ENCODE assay signal across 18 cellular contexts in genomic region chr11:64537876-64538275, GRCh38. TPM values are rescaled to one million over a fixed set of nuclear protein-coding genes. Genes with fewer than 3 reads are reported as not detected.
DNase-seq lines count a peak whose midpoint lies in the region; ATAC-seq, FAIRE-seq and TF ChIP-seq lines count a peak whose summit lies in the region.
"Had no signal": no experiment of that assay in that cellular context is flagged by ENCODE, and none has a peak within 500 bp of the region (broad histone marks: within the 10 kb centered on the region; RNA-seq: fewer than 3 reads in every experiment).

No MANE protein-coding gene starts in this region.

- TF ChIP-seq POLR2A in Peyer's patch (IDR thresholded peaks at IDR 0.05): no peak

- peaks cover 34 to 84% (median 66%) of the 10 kb centered on the region in 10 experiments for H3K4me1 ChIP-seq in BLaER1 treated with 17β-estradiol and CSF1 and Interleukin-3, amounts not matched to agents 10 nM and 100 nM
- H3K4me1 ChIP-seq in HEK293 (ENCODE audit: control insufficient read depth, insufficient read depth, low read length) (no peaks in the 10 kb centered on the region), Peyer's patch (no peaks in the 10 kb centered on the region), pancreas (no peaks in the 10 kb centered on the region)

- intact Hi-C loops in pancreas (cut with DNase I) (no loop called here), natural killer cell (cut with micrococcal nuclease) (no loop called here)

- POLR2A ChIA-PET in HEK293 (lab: Yijun Ruan, JAX): no interaction called here

- TF ChIP-seq CTCF in HEK293 (tag by site-specific recombination; IDR thresholded peaks at IDR 0.05) (no peak), Peyer's patch (IDR thresholded peaks at IDR 0.05) (no peak), pancreas (IDR thresholded peaks at IDR 0.05) (no peak), natural killer cell (IDR thresholded peaks at IDR 0.05) (no peak)

- H3K27me3 ChIP-seq in BLaER1 treated with 17β-estradiol and CSF1 and Interleukin-3, amounts not matched to agents 10 nM and 100 nM: peaks cover 0 to 35% (median under 1%) of the 10 kb centered on the region in 11 experiments; a peak in 10 of 22 replicates
- no peaks in the 10 kb centered on the region for H3K27me3 ChIP-seq in Peyer's patch
- no peaks in the 10 kb centered on the region for H3K27me3 ChIP-seq in pancreas

- peak overlapping the region in 7 of 11 experiments; percentile 1 to 47 (median 20); a peak in 7 of 22 replicates for H3K27ac ChIP-seq in BLaER1 treated with 17β-estradiol and CSF1 and Interleukin-3, amounts not matched to agents 10 nM and 100 nM
- no peak overlapping the region for H3K27ac ChIP-seq in HEK293 (ENCODE audit: extremely low read depth, low read depth, low read length)
- no peak overlapping the region for H3K27ac ChIP-seq in Peyer's patch
- H3K27ac ChIP-seq in pancreas: no peak overlapping the region

- peak overlapping the region in 7 of 11 experiments; percentile 20 to 61 (median 36); a peak in 8 of 22 replicates for H3K9ac ChIP-seq in BLaER1 treated with 17β-estradiol and CSF1 and Interleukin-3, amounts not matched to agents 10 nM and 100 nM

- no peaks in the 10 kb centered on the region for H3K36me3 ChIP-seq in BLaER1 treated with 17β-estradiol and CSF1 and Interleukin-3, amounts not matched to agents 10 nM and 100 nM
- H3K36me3 ChIP-seq in HEK293 (ENCODE audit: control insufficient read depth in 2 of 2, insufficient read depth in 1 of 2, low read length in 2 of 2): no peaks in the 10 kb centered on the region
- H3K36me3 ChIP-seq in Peyer's patch: no peaks in the 10 kb centered on the region
- H3K36me3 ChIP-seq in pancreas: no peaks in the 10 kb centered on the region

- H3K27ac Mint-ChIP-seq in natural killer cell: no peak overlapping the region
- H3K27ac Mint-ChIP-seq: CD4-positive, CD25-positive, alpha-beta regulatory T cell had no signal

- H3K4me2 ChIP-seq in BLaER1 treated with 17β-estradiol and CSF1 and Interleukin-3, amounts not matched to agents 10 nM and 100 nM: peak overlapping the region; percentile 68 to 99 (median 96)

- no peak overlapping the region for H3K4me3 Mint-ChIP-seq in natural killer cell
- H3K4me3 Mint-ChIP-seq: CD4-positive, CD25-positive, alpha-beta regulatory T cell had no signal

- DNase-seq in Peyer's patch (peak in 2 of 3 donors; percentile 5 to 11), pancreas (no peak), natural killer cell (no peak)
- DNase-seq: CD4-positive, CD25-positive, alpha-beta regulatory T cell; EL; IMR-90; NCI-H1930; NCI-H510A treated with DMSO at 0.1 percent for 48 hours; SHP77 treated with DMSO at 0.1 percent for 48 hours had no signal

- H3K9me3 Mint-ChIP-seq in natural killer cell: no peaks in the 10 kb centered on the region
- H3K9me3 Mint-ChIP-seq: CD4-positive, CD25-positive, alpha-beta regulatory T cell had no signal

- peaks cover 0 to 4% of the 10 kb centered on the region in 2 donors for H3K4me1 Mint-ChIP-seq in natural killer cell
- H3K4me1 Mint-ChIP-seq: CD4-positive, CD25-positive, alpha-beta regulatory T cell had no signal

- ATAC-seq in pancreas: peak in 3 of 4 donors; percentile 64 to 69 (median 68)
- ATAC-seq in HG02870 (IDR thresholded peaks at IDR 0.05; ENCODE audit: unreplicated experiment): no peak
- no peak for ATAC-seq in natural killer cell
- no peak for ATAC-seq in GM18517 (IDR thresholded peaks at IDR 0.05; ENCODE audit: unreplicated experiment)
- ATAC-seq: Panc1 had no signal

- no peak for FAIRE-seq in pancreas (lab: Jason Lieb, UNC)
- FAIRE-seq: GM19239 had no signal

- peak overlapping the region in 5 of 10 experiments; percentile 14 to 42 (median 26); a peak in 5 of 20 replicates for H3K4me3 ChIP-seq in BLaER1 treated with 17β-estradiol and CSF1 and Interleukin-3, amounts not matched to agents 10 nM and 100 nM
- no peak overlapping the region for H3K4me3 ChIP-seq in HEK293 (ENCODE audit: low read depth, low read length)
- no peak overlapping the region for H3K4me3 ChIP-seq in Peyer's patch
- H3K4me3 ChIP-seq in pancreas: no peak overlapping the region

- WGBS in pancreas, 2 donors: 48 to 59% methylated on average over 4 of the region's 4 CpGs

- CTCF ChIA-PET in HEK293 (lab: Yijun Ruan, JAX): no interaction called here

- peaks cover 0 to 14% (median 7%) of the 10 kb centered on the region in 11 experiments; a peak in 7 of 22 replicates for H4K20me1 ChIP-seq in BLaER1 treated with 17β-estradiol and CSF1 and Interleukin-3, amounts not matched to agents 10 nM and 100 nM

- peaks cover 0 to 13% (median 10%) of the 10 kb centered on the region in 11 experiments; a peak in 11 of 22 replicates for H3K9me3 ChIP-seq in BLaER1 treated with 17β-estradiol and CSF1 and Interleukin-3, amounts not matched to agents 10 nM and 100 nM (replicated peaks in 1 of 11)
- H3K9me3 ChIP-seq in HEK293 (ENCODE audit: control insufficient read depth, insufficient read depth, low read depth, low read length) (no peaks in the 10 kb centered on the region), Peyer's patch (no peaks in the 10 kb centered on the region), pancreas (no peaks in the 10 kb centered on the region)
- H3K9me3 ChIP-seq: Caco-2 had no signal

- H3K36me3 Mint-ChIP-seq in natural killer cell: no peaks in the 10 kb centered on the region
- H3K36me3 Mint-ChIP-seq: CD4-positive, CD25-positive, alpha-beta regulatory T cell had no signal

- peaks cover 13 to 32% of the 10 kb centered on the region in 2 donors for H3K27me3 Mint-ChIP-seq in natural killer cell (ENCODE audit: low read depth in 2 of 2)

TF ChIP-seq in HEK293, 187 proteins besides CTCF, POLR2A, EP300 and RAD21:
- TF ChIP-seq TCF7L2 (IDR thresholded peaks at IDR 0.05; ENCODE audit: borderline replicate concordance, low read depth, low read length) (no peak), ZBTB8A (tag by site-specific recombination; IDR thresholded peaks at IDR 0.05) (0 out of 2 replicates have a peak, but pooled peaks have one; percentile 36), ZNF654 (tag by site-specific recombination; IDR thresholded peaks at IDR 0.05; ENCODE audit: low read depth) (no peak), ATF2 (tag by site-specific recombination; IDR thresholded peaks at IDR 0.05; ENCODE audit: low read depth) (no peak)

RNA-seq across cellular contexts. Expression of gene SLC22A11, which starts 17.9 kb away (rescaled TPM):
- total RNA-seq in Peyer's patch: not detected
- under 1 TPM in 4 of 6 donors, not detected in 2; 0.22 to 0.95 (median 0.35) TPM for total RNA-seq in pancreas
- under 1 TPM; 0.09 to 0.27 TPM for polyA plus RNA-seq in pancreas
- total RNA-seq in natural killer cell: not detected
- total RNA-seq: CD4-positive, CD25-positive, alpha-beta regulatory T cell; H7; HT1080; IMR-90 had no signal
- polyA plus RNA-seq: CD4-positive, CD25-positive, alpha-beta regulatory T cell; IMR-90 had no signal

RNA-seq across cellular contexts. Expression of gene SLC22A12, which starts 53.1 kb away (rescaled TPM):
- total RNA-seq in Peyer's patch (not detected), pancreas (not detected), natural killer cell (not detected)
- polyA plus RNA-seq in pancreas: not detected
- total RNA-seq: Caco-2; CD4-positive, CD25-positive, alpha-beta regulatory T cell; H7; HT1080; IMR-90 had no signal
- polyA plus RNA-seq: CD4-positive, CD25-positive, alpha-beta regulatory T cell; IMR-90 had no signal

Comparison
In these comparisons a context has a peak if more than half of its experiments do, and no peak if none do; other contexts are left out.
1. H3K27ac ChIP-seq: peak in BLaER1 treated with 17β-estradiol and CSF1 and Interleukin-3, amounts not matched to agents 10 nM and 100 nM (7 of 11); none in HEK293 (single experiment), Peyer's patch (0 of 4) and pancreas (0 of 4).
2. DNase-seq: peak in Peyer's patch (2 of 3); none in pancreas (0 of 6) and natural killer cell (single experiment).
3. ATAC-seq: peak in pancreas (3 of 4); none in HG02870 (single experiment), natural killer cell (0 of 3) and GM18517 (single experiment).